In genomic region chr4:40621592-40622512, GRCh38 we compare ENCODE assay signal across 1 cellular context.
TF ChIP-seq lines count a peak whose summit lies in the region.

No MANE protein-coding gene starts in this region.

TF ChIP-seq in liver, 16 proteins besides CTCF, POLR2A, EP300 and RAD21 (continued from another document):
- peak; percentile 18 to 62 for TF ChIP-seq RXRA (IDR thresholded peaks at IDR 0.05)
